In the genomic region with DNA sequence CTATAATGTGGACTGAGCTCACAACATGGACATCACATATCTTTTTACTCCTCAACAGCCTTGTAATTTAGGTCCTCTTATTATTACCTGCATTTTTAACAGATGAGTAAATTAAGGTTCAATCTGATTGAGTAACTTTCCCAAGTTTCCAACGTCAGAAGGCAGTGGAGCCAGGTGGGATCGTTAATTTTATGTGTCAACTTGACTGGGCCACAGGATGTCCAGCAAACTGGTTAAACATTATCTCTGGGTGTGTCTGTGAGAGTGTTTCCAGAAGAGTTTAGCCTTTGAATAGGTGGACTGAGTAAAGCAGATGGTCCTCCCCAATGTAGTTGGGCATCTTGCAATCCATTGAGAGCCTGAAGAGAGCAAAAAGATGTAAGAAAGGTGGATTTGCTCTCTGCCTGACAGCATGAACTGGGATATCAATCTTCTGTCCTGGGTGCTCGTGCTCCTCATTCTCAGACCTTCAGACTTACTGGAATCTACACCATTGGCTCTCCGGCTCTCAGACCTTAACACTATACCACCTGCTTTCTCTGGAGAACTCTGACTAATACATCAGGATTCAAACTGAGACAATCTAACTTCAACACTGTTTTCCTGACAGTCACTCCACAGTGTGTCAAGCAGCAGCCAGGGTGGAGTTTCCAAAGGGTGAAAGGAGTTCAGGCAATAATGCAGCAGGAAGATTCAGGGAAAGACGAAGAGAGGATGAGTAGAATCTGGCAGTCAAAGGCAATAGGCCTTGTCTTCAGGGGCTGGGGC, we compare ENCODE assay signal across 18 cellular contexts. TPM values are rescaled to one million over a fixed set of nuclear protein-coding genes. Genes with fewer than 3 reads are reported as not detected.
DNase-seq lines count a peak whose midpoint lies in the region; ATAC-seq, FAIRE-seq and TF ChIP-seq lines count a peak whose summit lies in the region.
"Had no signal": no experiment of that assay in that cellular context is flagged by ENCODE, and none has a peak within 500 bp of the region (broad histone marks: within the 10 kb centered on the region; RNA-seq: fewer than 3 reads in every experiment).

No MANE protein-coding gene starts in this region.

- 0 out of 2 replicates have a peak overlapping the region, but pooled peaks have one; percentile 2 for H3K4me2 ChIP-seq in IMR-90 (ENCODE audit: low read depth, low read length)
- no peak overlapping the region for H3K4me2 ChIP-seq in endothelial cell of umbilical vein (ENCODE audit: insufficient read depth, low read length)

- POLR2A ChIA-PET in IMR-90 (lab: Charles Lee; ENCODE audit: unreplicated experiment), result no interaction called here
- POLR2A ChIA-PET in endothelial cell of umbilical vein (lab: Charles Lee), result no interaction called here

- H3K27ac ChIP-seq in ACC112 (ENCODE audit: low read depth, low read length) (peak overlapping the region; percentile 99), IMR-90 (ENCODE audit: insufficient read depth, low read length) (peak overlapping the region; percentile 73), endothelial cell of umbilical vein (ENCODE audit: insufficient read depth, low read depth, low read length) (peak overlapping the region; percentile 58), colonic mucosa (no peak overlapping the region)
- H3K27ac ChIP-seq: upper lobe of right lung had no signal

- ATAC-seq in IMR-90 (ENCODE audit: low read depth) (peak; percentile 37; the same call in 1 of the 2 replicates), GM21526 (IDR thresholded peaks at IDR 0.05; ENCODE audit: low FRiP score, unreplicated experiment) (no peak)
- ATAC-seq: gastrocnemius medialis, GM12878, upper lobe of right lung had no signal

- peak overlapping the region; percentile 34; the same call in 1 of the 2 replicates for H3K23ac ChIP-seq in IMR-90 (ENCODE audit: low read depth, low read length)

- H3K9me1 ChIP-seq in IMR-90 (ENCODE audit: insufficient read depth, low read length) (peaks cover 4% of the 10 kb centered on the region), endothelial cell of umbilical vein (replicated peaks; ENCODE audit: control insufficient read depth, extremely low read depth, insufficient read depth, low read length) (no peaks in the 10 kb centered on the region)

- H3K4me3 ChIP-seq in ACC112 (ENCODE audit: low read depth, low read length) (no peak overlapping the region; the same call in 1 of the 2 replicates), IMR-90 (ENCODE audit: insufficient read depth, low read depth, low read length) (no peak overlapping the region), endothelial cell of umbilical vein (replicated peaks in 1 of 3; ENCODE audit: insufficient read depth in 1 of 3, low read depth in 1 of 3, low read length in 3 of 3) (no peak overlapping the region), colonic mucosa (no peak overlapping the region)
- H3K4me3 ChIP-seq: gastrocnemius medialis, GM12878, upper lobe of right lung had no signal

- H3K4me1 ChIP-seq in ACC112 (ENCODE audit: control insufficient read depth, insufficient read depth, low read length, unreplicated experiment) (peaks cover 38% of the 10 kb centered on the region), IMR-90 (ENCODE audit: control insufficient read depth, insufficient read depth, low read length) (peaks cover 11% of the 10 kb centered on the region), endothelial cell of umbilical vein (ENCODE audit: control insufficient read depth, extremely low read depth, insufficient read depth, low read length) (peaks cover 20% of the 10 kb centered on the region), colonic mucosa (no peaks in the 10 kb centered on the region)
- H3K4me1 ChIP-seq: gastrocnemius medialis had no signal

- no peak for TF ChIP-seq CTCF in IMR-90 (conservative IDR thresholded peaks at IDR 0.05; ENCODE audit: low read depth, low read length)
- TF ChIP-seq CTCF in endothelial cell of umbilical vein (IDR thresholded peaks at IDR 0.05; ENCODE audit: extremely low read depth in 1 of 2, insufficient read depth in 1 of 2, low read depth in 1 of 2, low read length in 2 of 2), result no peak
- TF ChIP-seq CTCF in colonic mucosa (IDR thresholded peaks at IDR 0.05), result no peak

- intact Hi-C loops in IMR-90 (cut with micrococcal nuclease) (no loop called here), endothelial cell of umbilical vein (cut with micrococcal nuclease) (no loop called here), colonic mucosa (cut with DNase I) (no loop called here)

- 85% methylated on average over 3 of the region's 5 CpGs; no CpG with 5 or more reads in 1 of the 2 experiments for WGBS in IMR-90 (ENCODE audit: extremely low coverage in 2 of 2, insufficient read length in 1 of 2), 2 experiments

- H3K4ac ChIP-seq in IMR-90 (ENCODE audit: low read depth, low read length), result peak overlapping the region; percentile 86

- DNase-seq in IMR-90, result peak; percentile 59
- peak; percentile 71 for DNase-seq in endothelial cell of umbilical vein (ENCODE audit: low read depth, low spot score)
- peak; percentile 86 for DNase-seq in kidney tubule cell (ENCODE audit: low spot score)
- no peak for DNase-seq in NCI-H1436 treated with DMSO at 0.1 percent for 48 hours (lab: John Stamatoyannopoulos, UW)
- no peak for DNase-seq in colonic mucosa
- DNase-seq in amniotic stem cell (lab: John Stamatoyannopoulos, UW), result no peak
- DNase-seq: ACHN; activated naive CD4-positive, alpha-beta T cell; cerebellar nuclear complex; gastrocnemius medialis; GOT3; NCI-H1105 treated with DMSO at 0.1 percent for 48 hours; stimulated activated CD4-positive, alpha-beta T cell treated with anti-CD3 and anti-CD28 coated beads, Interleukin-15, amount 100 ng/mL, for 24 hours; upper lobe of right lung had no signal

- peak overlapping the region; percentile 82 to 95 for H4K8ac ChIP-seq in IMR-90 (ENCODE audit: low read depth in 2 of 2, low read length in 2 of 2)

- peak overlapping the region; percentile 0 for H2AK9ac ChIP-seq in IMR-90 (replicated peaks; ENCODE audit: low read depth, low read length, poor library complexity)

- peaks cover 2% of the 10 kb centered on the region; the same call in 1 of the 2 replicates for H3K9me3 ChIP-seq in IMR-90 (ENCODE audit: control insufficient read depth, insufficient read depth, low read length)
- H3K9me3 ChIP-seq in endothelial cell of umbilical vein (replicated peaks; ENCODE audit: control insufficient read depth, insufficient read depth, low read length), result no peaks in the 10 kb centered on the region
- no peaks in the 10 kb centered on the region for H3K9me3 ChIP-seq in colonic mucosa
- H3K9me3 ChIP-seq: gastrocnemius medialis, upper lobe of right lung had no signal

- H3K79me2 ChIP-seq in ACC112 (ENCODE audit: control insufficient read depth, insufficient read depth, low read length, unreplicated experiment), result no peaks in the 10 kb centered on the region
- no peaks in the 10 kb centered on the region for H3K79me2 ChIP-seq in endothelial cell of umbilical vein (ENCODE audit: control insufficient read depth, insufficient read depth, low read length)

- peak overlapping the region; percentile 93 for H2BK15ac ChIP-seq in IMR-90 (ENCODE audit: low read depth, low read length)

- CTCF ChIA-PET in IMR-90 (lab: Yijun Ruan, JAX) (interaction anchor here (0.9 kb wide), 1 partner anchor 143 kb away, joined by 3 read pairs; no protein-coding TSS in a partner anchor), endothelial cell of umbilical vein (lab: Charles Lee) (interaction anchor here (1.5 to 2.4 kb wide), 2 partner anchors 53 to 55 kb away, joined by 3 to 13 read pairs; no protein-coding TSS in a partner anchor)

- peak overlapping the region; percentile 48 for H2BK5ac ChIP-seq in IMR-90 (ENCODE audit: low read depth, low read length, poor library complexity, severe bottlenecking)

- no peak for TF ChIP-seq POLR2A in IMR-90 (IDR thresholded peaks at IDR 0.05; ENCODE audit: low read depth, low read length)
- TF ChIP-seq POLR2A in endothelial cell of umbilical vein (IDR thresholded peaks at IDR 0.05; ENCODE audit: low read depth, low read length), result no peak

- peak overlapping the region; percentile 92 for H4K91ac ChIP-seq in IMR-90 (ENCODE audit: insufficient read depth, low read depth, low read length)

- FAIRE-seq in endothelial cell of umbilical vein (lab: Jason Lieb, UNC), result peak; percentile 62
- FAIRE-seq: GM12878 had no signal

- H3K14ac ChIP-seq in IMR-90 (replicated peaks; ENCODE audit: low read depth, low read length), result peak overlapping the region; percentile 90

- BruUV-seq in IMR-90 (replicated peaks; lab: Mats Ljungman, UMichigan) (no TSS peak), endothelial cell of umbilical vein (replicated peaks; lab: Mats Ljungman, UMichigan) (no TSS peak)

- H3K9ac ChIP-seq in IMR-90 (ENCODE audit: low read depth, low read length) (0 out of 2 replicates have a peak overlapping the region, but pooled peaks have one; percentile 18), endothelial cell of umbilical vein (replicated peaks; ENCODE audit: extremely low read depth, insufficient read depth, low read length) (no peak overlapping the region), colonic mucosa (ENCODE audit: low read depth in 2 of 2, low read length in 2 of 2) (no peak overlapping the region)

- no peaks in the 10 kb centered on the region for H3K27me3 ChIP-seq in ACC112 (ENCODE audit: insufficient read depth, low read length)
- H3K27me3 ChIP-seq in IMR-90 (ENCODE audit: control insufficient read depth, insufficient read depth, low read length), result no peaks in the 10 kb centered on the region
- H3K27me3 ChIP-seq in endothelial cell of umbilical vein (ENCODE audit: control insufficient read depth in 2 of 2, insufficient read depth in 2 of 2, low read length in 2 of 2), result no peaks in the 10 kb centered on the region
- no peaks in the 10 kb centered on the region for H3K27me3 ChIP-seq in colonic mucosa
- H3K27me3 ChIP-seq: gastrocnemius medialis, upper lobe of right lung had no signal

- dilution Hi-C loops in IMR-90 (cut with HindIII; ENCODE audit: low sequenced_read_pairs, unreplicated experiment), result no loop called here
- dilution Hi-C loops in endothelial cell of umbilical vein (cut with MboI; ENCODE audit: extremely low pct_ligation_motif_present, low sequenced_read_pairs), result no loop called here

- H3K36me3 ChIP-seq in ACC112 (ENCODE audit: insufficient read depth, low read length) (no peaks in the 10 kb centered on the region), IMR-90 (ENCODE audit: control insufficient read depth, insufficient read depth, low read length) (no peaks in the 10 kb centered on the region), endothelial cell of umbilical vein (ENCODE audit: control insufficient read depth in 2 of 2, extremely low read depth in 1 of 2, insufficient read depth in 2 of 2, low read length in 2 of 2) (no peaks in the 10 kb centered on the region), colonic mucosa (no peaks in the 10 kb centered on the region)
- H3K36me3 ChIP-seq: gastrocnemius medialis, upper lobe of right lung had no signal

- peak overlapping the region; percentile 49 for H2AFZ ChIP-seq in ACC112 (ENCODE audit: low read length, unreplicated experiment)
- peak overlapping the region; percentile 19 for H2AFZ ChIP-seq in IMR-90 (replicated peaks; ENCODE audit: low read length, poor library complexity)
- peak overlapping the region; percentile 68 for H2AFZ ChIP-seq in endothelial cell of umbilical vein (ENCODE audit: low read depth, low read length)

- peak overlapping the region; percentile 93 for H2AK5ac ChIP-seq in IMR-90 (ENCODE audit: low read depth, low read length)

- H4K20me1 ChIP-seq in IMR-90 (ENCODE audit: insufficient read depth, low read length) (no peaks in the 10 kb centered on the region), endothelial cell of umbilical vein (replicated peaks; ENCODE audit: control insufficient read depth, extremely low read depth, insufficient read depth, low read length) (no peaks in the 10 kb centered on the region)

- no peak for TF ChIP-seq RAD21 in IMR-90 (IDR thresholded peaks at IDR 0.05; ENCODE audit: low read length)

- peak overlapping the region; percentile 89 for H2BK120ac ChIP-seq in IMR-90 (ENCODE audit: low read depth, low read length)

- H3K79me1 ChIP-seq in IMR-90 (ENCODE audit: low read depth in 1 of 2, low read length in 2 of 2), result no peaks in the 10 kb centered on the region

- in situ Hi-C loops in IMR-90 (cut with MboI; ENCODE audit: low sequenced_read_pairs), result no loop called here

- peak overlapping the region; percentile 91 for H3K18ac ChIP-seq in IMR-90 (ENCODE audit: low read depth, low read length)

- H3K56ac ChIP-seq in IMR-90 (ENCODE audit: extremely low read depth, insufficient read depth, low read length), result peak overlapping the region; percentile 39; the same call in 1 of the 2 replicates

- peak overlapping the region; percentile 86 for H2BK20ac ChIP-seq in IMR-90 (ENCODE audit: low read depth, low read length)

- peak overlapping the region; percentile 66; the same call in 1 of the 2 replicates for H4K5ac ChIP-seq in IMR-90 (ENCODE audit: low read depth, low read length)

RNA-seq across cellular contexts. Expression of a gene that starts 58.8 kb away (rescaled TPM):
- total RNA-seq in IMR-90 (2012; rRNA removed), result 13.6 and 18.1 TPM in 2 replicates
- polyA plus RNA-seq in IMR-90 (2012; rRNA removed), result 13.0 and 14.3 TPM in 2 replicates
- 5.3 and 5.6 TPM in 2 replicates for polyA plus RNA-seq in IMR-90 (2012; cell fraction: cytosol; rRNA removed)
- 8.3 and 13.5 TPM in 2 replicates for polyA plus RNA-seq in IMR-90 (2012; cell fraction: nucleus; rRNA removed; ENCODE audit: low replicate concordance)
- total RNA-seq in endothelial cell of umbilical vein, result 22.2 and 28.2 TPM in 2 replicates
- polyA plus RNA-seq in endothelial cell of umbilical vein, result 7.7 and 9.3 TPM in 2 replicates
- polyA plus RNA-seq in endothelial cell of umbilical vein (2011; cell fraction: cytosol; rRNA removed), result 9.7 and 11.0 TPM in 2 replicates
- polyA plus RNA-seq in endothelial cell of umbilical vein (2011; cell fraction: nucleus; rRNA removed), result 17.3 and 23.1 TPM in 2 replicates
- polyA plus RNA-seq in endothelial cell of umbilical vein (2012), result 23.4 and 30.0 TPM in 2 replicates
- polyA minus RNA-seq in endothelial cell of umbilical vein, result 30.9 and 37.5 TPM in 2 replicates
- polyA minus RNA-seq in endothelial cell of umbilical vein (2011; cell fraction: cytosol; rRNA and poly(A)+ RNA removed), result 1.6 TPM
- polyA minus RNA-seq in endothelial cell of umbilical vein (2011; cell fraction: nucleus; rRNA and poly(A)+ RNA removed), result 66.6 and 75.1 TPM in 2 replicates
- total RNA-seq in colonic mucosa, result 1 to 10 TPM; 2.0 to 4.4 TPM
- total RNA-seq: NCI-H460 had no signal

Comparison
In these comparisons a context has a peak if more than half of its experiments do, and no peak if none do; other contexts are left out.
1. DNase-seq: peak in IMR-90 (single experiment), endothelial cell of umbilical vein (single experiment) and kidney tubule cell (single experiment); none in NCI-H1436 treated with DMSO at 0.1 percent for 48 hours (single experiment), colonic mucosa (single experiment) and amniotic stem cell (single experiment).
2. Peak in every context shown above with its lines, with median percentiles within 50 percentile points of each other: H2AFZ ChIP-seq.